Comparison of ENCODE assay signal across 32 cellular contexts in the genomic region with DNA sequence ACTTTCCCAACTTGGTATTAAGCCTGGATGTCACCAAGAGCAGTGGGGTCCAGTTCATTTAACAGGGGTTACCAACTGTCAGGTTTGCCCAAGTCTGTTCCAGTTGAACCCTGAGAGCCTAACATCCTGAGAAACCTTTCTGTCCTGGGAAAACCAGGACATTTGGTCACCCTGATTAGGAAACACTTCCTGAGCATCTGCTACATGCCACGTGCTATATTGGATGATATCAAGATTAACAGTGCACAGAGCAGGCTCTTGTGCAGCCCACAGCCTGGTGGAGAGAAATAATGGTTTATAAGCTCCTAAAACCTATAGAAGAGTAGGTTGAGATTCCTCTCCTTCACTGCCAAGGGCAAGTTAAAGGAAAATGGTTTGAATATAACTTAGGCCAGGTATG.
"Had no signal": no experiment of that assay in that cellular context is flagged by ENCODE, and none has a peak within 500 bp of the region (broad histone marks: within the 10 kb centered on the region; RNA-seq: fewer than 3 reads in every experiment).

No MANE protein-coding gene starts in this region.

- ATAC-seq: heart left ventricle; left lung; sciatic nerve; stimulated activated effector memory CD8-positive, alpha-beta T cell treated with anti-CD3 and anti-CD28 coated beads, Interleukin-12 subunit alpha, Interleukin-12 subunit beta, amount 100 ng/mL, for 72 hours; T-helper 17 cell; upper lobe of right lung had no signal

- H3K27me3 ChIP-seq: adrenal gland, ascending aorta, cardiac muscle cell, colonic mucosa, heart left ventricle, left lung, neutrophil, upper lobe of right lung had no signal

- H3K4me3 ChIP-seq: adrenal gland, ascending aorta, cardiac muscle cell, colonic mucosa, heart left ventricle, left lung, lung, upper lobe of right lung had no signal

- H3K27ac ChIP-seq: adrenal gland, ascending aorta, cardiac muscle cell, colonic mucosa, epithelial cell of prostate, heart left ventricle, left lung, neutrophil, upper lobe of right lung had no signal

- DNase-seq: activated CD4-positive, alpha-beta memory T cell treated with anti-CD3 and anti-CD28 coated beads for 36 hours; activated CD4-positive, alpha-beta T cell treated with anti-CD3 and anti-CD28 coated beads, Interleukin-2, amount 10 ng/mL, durations not matched to agents 24 days and 14 days; activated CD4-positive, CD25-positive, alpha-beta regulatory T cell treated with anti-CD3 and anti-CD28 coated beads, Interleukin-2, amount 50 U/mL, for 72 hours; activated CD8-positive, alpha-beta memory T cell treated with anti-CD3 and anti-CD28 coated beads, Interleukin-2, amount 50 U/mL, for 4 hours; activated effector memory CD4-positive, alpha-beta T cell treated with anti-CD3 and anti-CD28 coated beads, Interleukin-2, amount 50 U/mL, for 16 hours; activated naive CD4-positive, alpha-beta T cell treated with anti-CD3 and anti-CD28 coated beads for 36 hours; activated naive CD8-positive, alpha-beta T cell treated with anti-CD3 and anti-CD28 coated beads for 36 hours; activated T-cell treated with anti-CD3 and anti-CD28 coated beads, Interleukin-2, amount 50 U/mL, for 1 hour; adrenal gland; cerebellar nuclear complex; colonic mucosa; effector CD8-positive, alpha-beta T cell; foreskin fibroblast; heart left ventricle; kidney glomerular epithelial cell; left lung; naive B cell; nephron progenitor cell; small intestine; stimulated activated CD4-positive, alpha-beta T cell treated with anti-CD3 and anti-CD28 coated beads, Interleukin-4, amount 100 ng/mL, for 24 hours; substantia nigra; T-helper 17 cell; T1000; upper lobe of right lung had no signal

- H3K4me1 ChIP-seq: adrenal gland, ascending aorta, colonic mucosa, left lung had no signal

- H3K36me3 ChIP-seq: adrenal gland, ascending aorta, cardiac muscle cell, colonic mucosa, heart left ventricle, left lung, neutrophil, upper lobe of right lung had no signal

- FAIRE-seq: endometrium, small intestine had no signal

- H3K9me3 ChIP-seq: adrenal gland, ascending aorta, colonic mucosa, neutrophil, upper lobe of right lung had no signal
